Comparison of ENCODE assay signal across 23 cellular contexts in the genomic region with DNA sequence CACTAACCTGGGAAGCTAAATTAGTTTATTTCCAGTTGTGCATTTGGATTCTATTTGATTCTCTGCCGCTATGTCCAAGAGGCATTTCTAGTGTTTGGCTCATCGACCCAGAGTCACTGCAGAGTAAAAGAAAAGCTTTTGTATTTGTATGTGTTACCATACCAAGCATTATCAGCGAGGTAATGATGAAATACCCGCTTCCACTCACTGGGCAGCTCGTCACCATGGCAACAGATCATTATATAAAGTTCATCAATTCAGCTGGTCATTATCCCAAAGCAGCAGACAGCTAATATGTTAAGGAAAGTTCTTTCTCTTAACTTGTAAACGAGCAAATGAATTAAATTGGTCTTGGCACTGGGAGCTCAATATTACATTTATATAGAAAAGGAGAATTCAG.
"Had no signal": no experiment of that assay in that cellular context is flagged by ENCODE, and none has a peak within 500 bp of the region (broad histone marks: within the 10 kb centered on the region; RNA-seq: fewer than 3 reads in every experiment).

No MANE protein-coding gene starts in this region.

- H3K36me3 ChIP-seq: lower lobe of right lung, uterus had no signal

- DNase-seq: activated CD4-positive, alpha-beta memory T cell treated with anti-CD3 and anti-CD28 coated beads, Interleukin-2, amount 10 ng/mL, durations not matched to agents 7 days and 5 days; activated CD4-positive, alpha-beta T cell treated with anti-CD3 and anti-CD28 coated beads for 1 hour; activated CD4-positive, alpha-beta T cell treated with anti-CD3 and anti-CD28 coated beads, Interleukin-2, amount 10 ng/mL, durations not matched to agents 7 days and 5 days; activated CD8-positive, alpha-beta memory T cell treated with anti-CD3 and anti-CD28 coated beads, Interleukin-2, amount 50 U/mL, for 48 hours; activated gamma-delta T cell; activated naive CD4-positive, alpha-beta T cell treated with anti-CD3 and anti-CD28 coated beads, Interleukin-2, amount 10 ng/mL, durations not matched to agents 7 days and 5 days; activated T-cell treated with anti-CD3 and anti-CD28 coated beads, Interleukin-2, amount 50 U/mL, for 24 hours; amniotic stem cell; effector CD4-positive, alpha-beta T cell; foreskin keratinocyte; heart right ventricle; lower lobe of right lung; mesendoderm; natural killer cell; stimulated activated CD4-positive, alpha-beta T cell treated with anti-CD3 and anti-CD28 coated beads, Interleukin-12 subunit alpha, Interleukin-12 subunit beta, amount 100 ng/mL, for 4 hours; stimulated activated CD4-positive, alpha-beta T cell treated with anti-CD3 and anti-CD28 coated beads, Interleukin-4, amount 100 ng/mL, for 24 hours; T-cell; uterus had no signal

- H3K4me3 ChIP-seq: heart right ventricle, lower lobe of right lung, skin epidermis, uterus had no signal

- FAIRE-seq: bronchial epithelial cell, endometrium, TTC549 had no signal

- H3K27ac ChIP-seq: epithelial cell of prostate, foreskin keratinocyte, heart right ventricle, lower lobe of right lung, skin epidermis, uterus had no signal

- H3K4me1 ChIP-seq: heart right ventricle, lower lobe of right lung, uterus had no signal

- H3K27me3 ChIP-seq: foreskin keratinocyte, heart right ventricle, uterus had no signal

- H3K9me3 ChIP-seq: heart right ventricle, lower lobe of right lung, uterus had no signal
